ENCODE assay signal across 21 cellular contexts in genomic region chr20:50586531-50587232, GRCh38.
DNase-seq lines count a peak whose midpoint lies in the region; ATAC-seq, FAIRE-seq and TF ChIP-seq lines count a peak whose summit lies in the region.
"Had no signal": no experiment of that assay in that cellular context is flagged by ENCODE, and none has a peak within 500 bp of the region (broad histone marks: within the 10 kb centered on the region; RNA-seq: fewer than 3 reads in every experiment).

No MANE protein-coding gene starts in this region.

- no peak overlapping the region for H3K9ac ChIP-seq in mammary epithelial cell (ENCODE audit: insufficient read depth, low read length)

- peak; percentile 26 for FAIRE-seq in HTR-8/SVneo (lab: Jason Lieb, UNC)

- TF ChIP-seq CTCF in MCF 10A (IDR thresholded peaks at IDR 0.05; ENCODE audit: unreplicated experiment) (no peak), mammary epithelial cell (conservative IDR thresholded peaks at IDR 0.05 in 1 of 2, IDR thresholded peaks at IDR 0.05 in 1 of 2; ENCODE audit: extremely low read depth in 1 of 2, insufficient read depth in 1 of 2, low read depth in 1 of 2, low read length in 2 of 2) (no peak)

- CTCF ChIA-PET in MCF 10A (lab: Yijun Ruan, JAX) (interaction anchor here (0.6 to 3.4 kb wide), 26 partner anchors 8 to 417 kb away, joined by 3 to 27 read pairs (median 4); no protein-coding TSS in a partner anchor), mammary epithelial cell (lab: Charles Lee; ENCODE audit: low non-redundant PET) (interaction anchor here (0.6 to 1.2 kb wide), 2 partner anchors 106 to 163 kb away, joined by 5 to 7 read pairs; no protein-coding TSS in a partner anchor)

- dilution Hi-C loops in mammary epithelial cell (cut with HindIII; ENCODE audit: low sequenced_read_pairs) = loop anchor here (5.0 kb wide), 2 partner anchors 36 to 104 kb away; no protein-coding TSS in a partner anchor

- H3K27me3 ChIP-seq in mammary epithelial cell (ENCODE audit: insufficient read depth, low read length) (no peaks in the 10 kb centered on the region), aorta (ENCODE audit: control insufficient read depth in 1 of 2, insufficient read depth in 2 of 2, low read length in 1 of 2) (no peaks in the 10 kb centered on the region)
- H3K27me3 ChIP-seq: ovary, SJSA1 had no signal

- in situ Hi-C loops in mammary epithelial cell (cut with MboI; ENCODE audit: low sequenced_read_pairs in 2 of 2) = loop anchor here in 1 of 2 donors (5.0 kb wide), 1 partner anchor 399 kb away; no protein-coding TSS in a partner anchor

- peak overlapping the region; percentile 83 for H3K27ac Mint-ChIP-seq in MCF 10A (ENCODE audit: low read depth, unreplicated experiment)
- H3K27ac Mint-ChIP-seq in T-helper 17 cell = peak overlapping the region; percentile 86
- H3K27ac Mint-ChIP-seq: activated CD8-positive, alpha-beta memory T cell treated with anti-CD3 and anti-CD28 coated beads, Interleukin-2, amount 10 ng/mL, durations not matched to agents 7 days and 5 days; stimulated activated naive CD8-positive, alpha-beta T cell treated with anti-CD3 and anti-CD28 coated beads, Interleukin-15, Interleukin-2, amounts not matched to agents 100 ng/mL and 50 ng/mL, for 24 hours; T-helper 2 cell treated with Interferon-gamma antibody and Interleukin-4, amounts not matched to agents 5 μg/mL and 100 μg/mL, for 36 hours had no signal

- peaks cover 5% of the 10 kb centered on the region for H3K79me2 ChIP-seq in mammary epithelial cell (ENCODE audit: insufficient read depth, low read length)

- H3K36me3 Mint-ChIP-seq in MCF 10A (ENCODE audit: insufficient read depth, unreplicated experiment) (peaks cover 81% of the 10 kb centered on the region), T-helper 17 cell (ENCODE audit: low read depth) (peaks cover 4% of the 10 kb centered on the region)

- no peaks in the 10 kb centered on the region for H4K20me1 ChIP-seq in mammary epithelial cell (ENCODE audit: insufficient read depth, low read length)

- no peak overlapping the region for H3K4me2 ChIP-seq in mammary epithelial cell (ENCODE audit: insufficient read depth, low read depth, low read length)

- H3K36me3 ChIP-seq in mammary epithelial cell (ENCODE audit: insufficient read depth, low read length) = peaks cover 28% of the 10 kb centered on the region
- peaks cover 0 to 7% of the 10 kb centered on the region in 2 donors for H3K36me3 ChIP-seq in aorta (ENCODE audit: control insufficient read depth in 1 of 2, insufficient read depth in 2 of 2, low read length in 1 of 2)
- H3K36me3 ChIP-seq: ovary had no signal

- H3K27ac ChIP-seq in mammary epithelial cell (ENCODE audit: insufficient read depth, low read depth, low read length) (no peak overlapping the region), aorta (ENCODE audit: low read depth in 1 of 2, low read length in 2 of 2) (no peak overlapping the region)
- H3K27ac ChIP-seq: ovary, SJSA1 had no signal

- no peak for DNase-seq in MCF 10A (ENCODE audit: unreplicated experiment)
- DNase-seq in mammary epithelial cell = no peak
- DNase-seq in HTR-8/SVneo (ENCODE audit: insufficient read length, low spot score) = no peak
- DNase-seq in T-helper 17 cell = no peak
- peak; percentile 30 to 69 for DNase-seq in aorta
- DNase-seq: activated CD4-positive, CD25-positive, alpha-beta regulatory T cell; activated CD8-positive, alpha-beta memory T cell treated with anti-CD3 and anti-CD28 coated beads, Interleukin-2, amount 10 ng/mL, durations not matched to agents 7 days and 5 days; activated effector memory CD4-positive, alpha-beta T cell treated with Interleukin-2 at 50 U/mL for 16 hours; central memory CD4-positive, alpha-beta T cell; erythroblast; HCEC 1CT; Kasumi-1; NCI-H1417 treated with DMSO at 0.1 percent for 48 hours had no signal

- H3K9me3 Mint-ChIP-seq in MCF 10A (ENCODE audit: unreplicated experiment) = no peaks in the 10 kb centered on the region
- H3K9me3 Mint-ChIP-seq: CD8-positive, alpha-beta memory T cell; stimulated activated naive CD8-positive, alpha-beta T cell treated with anti-CD3 and anti-CD28 coated beads, Interleukin-15, Interleukin-2, amounts not matched to agents 100 ng/mL and 50 ng/mL, for 24 hours; T-helper 2 cell treated with Interferon-gamma antibody and Interleukin-4, amounts not matched to agents 5 μg/mL and 100 μg/mL, for 36 hours had no signal

- BruUV-seq in MCF 10A (replicated peaks; lab: Mats Ljungman, UMichigan) (no TSS peak), mammary epithelial cell (replicated peaks; lab: Mats Ljungman, UMichigan) (no TSS peak)

- H3K27me3 Mint-ChIP-seq in MCF 10A (ENCODE audit: insufficient read depth, unreplicated experiment) (no peaks in the 10 kb centered on the region), T-helper 17 cell (no peaks in the 10 kb centered on the region)
- H3K27me3 Mint-ChIP-seq: activated CD8-positive, alpha-beta memory T cell treated with anti-CD3 and anti-CD28 coated beads, Interleukin-2, amount 10 ng/mL, durations not matched to agents 7 days and 5 days; stimulated activated naive CD8-positive, alpha-beta T cell treated with anti-CD3 and anti-CD28 coated beads, Interleukin-15, Interleukin-2, amounts not matched to agents 100 ng/mL and 50 ng/mL, for 24 hours had no signal

- POLR2A ChIA-PET in MCF 10A (lab: Yijun Ruan, JAX) = interaction anchor here (0.6 to 3.1 kb wide), 33 partner anchors 9 to 870 kb away, joined by 3 to 52 read pairs (median 6); partner anchors contain the start of genes CEBPB and PTPN1

- no peak overlapping the region for H2AFZ ChIP-seq in mammary epithelial cell (ENCODE audit: low read depth, low read length)

- 81% methylated on average over 12 of the region's 13 CpGs for WGBS in mammary epithelial cell (ENCODE audit: low coverage, missing lambda C conversion rate)
- WGBS in aorta, 2 donors = 89% methylated on average over 13 of the region's 13 CpGs

- intact Hi-C loops in MCF 10A (cut with micrococcal nuclease) (loop anchor here (2.0 kb wide), 1 partner anchor 158 kb away; no protein-coding TSS in a partner anchor), mammary epithelial cell (cut with micrococcal nuclease) (loop anchor here (5.0 kb wide), 1 partner anchor 201 kb away; no protein-coding TSS in a partner anchor), aorta (cut with DNase I) (no loop called here)

- H3K9me3 ChIP-seq in mammary epithelial cell (replicated peaks; ENCODE audit: insufficient read depth, low read length) = no peaks in the 10 kb centered on the region
- H3K9me3 ChIP-seq in T-helper 17 cell (ENCODE audit: control insufficient read depth, low read length, poor library complexity, severe bottlenecking) = no peaks in the 10 kb centered on the region
- H3K9me3 ChIP-seq in aorta (ENCODE audit: control insufficient read depth, low read length) = no peaks in the 10 kb centered on the region
- H3K9me3 ChIP-seq: ovary, SJSA1 had no signal

- H3K4me1 ChIP-seq in mammary epithelial cell (ENCODE audit: insufficient read depth, low read length) (peaks cover 25% of the 10 kb centered on the region), aorta (ENCODE audit: control insufficient read depth in 1 of 2, insufficient read depth in 2 of 2, low read length in 2 of 2) (no peaks in the 10 kb centered on the region)
- H3K4me1 ChIP-seq: SJSA1 had no signal

- H3K4me3 ChIP-seq in mammary epithelial cell (replicated peaks in 1 of 3; ENCODE audit: insufficient read depth in 1 of 3, low read depth in 2 of 3, low read length in 3 of 3) (no peak overlapping the region), aorta (ENCODE audit: low read length in 2 of 2) (no peak overlapping the region)
- H3K4me3 ChIP-seq: ovary, SJSA1 had no signal

- peak overlapping the region; percentile 29 for H3K4me3 Mint-ChIP-seq in MCF 10A (ENCODE audit: unreplicated experiment)
- H3K4me3 Mint-ChIP-seq in T-helper 17 cell = no peak overlapping the region
- H3K4me3 Mint-ChIP-seq: activated CD8-positive, alpha-beta memory T cell treated with anti-CD3 and anti-CD28 coated beads, Interleukin-2, amount 10 ng/mL, durations not matched to agents 7 days and 5 days; CD8-positive, alpha-beta memory T cell; stimulated activated naive CD8-positive, alpha-beta T cell treated with anti-CD3 and anti-CD28 coated beads, Interleukin-15, Interleukin-2, amounts not matched to agents 100 ng/mL and 50 ng/mL, for 24 hours; T-helper 2 cell treated with Interferon-gamma antibody and Interleukin-4, amounts not matched to agents 5 μg/mL and 100 μg/mL, for 36 hours had no signal

- H3K4me1 Mint-ChIP-seq in MCF 10A (ENCODE audit: insufficient read depth, unreplicated experiment) (peaks cover 16% of the 10 kb centered on the region), T-helper 17 cell (peaks cover 6% of the 10 kb centered on the region)

- ATAC-seq in T-helper 17 cell (no peak), aorta (ENCODE audit: low FRiP score) (no peak), HG03457 (IDR thresholded peaks at IDR 0.05; ENCODE audit: unreplicated experiment) (no peak), GM18873 (IDR thresholded peaks at IDR 0.05; ENCODE audit: low FRiP score, unreplicated experiment) (no peak)
- ATAC-seq: activated CD8-positive, alpha-beta memory T cell treated with anti-CD3 and anti-CD28 coated beads, Interleukin-2, amount 10 ng/mL, durations not matched to agents 7 days and 5 days; sciatic nerve had no signal

Comparison
In these comparisons a context has a peak if more than half of its experiments do, and no peak if none do; other contexts are left out.
1. DNase-seq: peak in aorta (2 of 2); none in MCF 10A (single experiment), mammary epithelial cell (single experiment), HTR-8/SVneo (single experiment) and T-helper 17 cell (0 of 3).
2. intact Hi-C loops: an anchor here in MCF 10A (2.0 kb wide) and mammary epithelial cell (5.0 kb wide); none called in aorta.